21 cellular contexts compared by ENCODE assay signal in genomic region chr7:80922254-80923049, GRCh38. TPM values are rescaled to one million over a fixed set of nuclear protein-coding genes. Genes with fewer than 3 reads are reported as not detected.
A peak's percentile ranks its signal among the peaks of the same experiment; 100 is the strongest.
DNase-seq lines count a peak whose midpoint lies in the region; ATAC-seq and TF ChIP-seq lines count a peak whose summit lies in the region.
"Had no signal": no experiment of that assay in that cellular context is flagged by ENCODE, and none has a peak within 500 bp of the region (broad histone marks: within the 10 kb centered on the region; RNA-seq: fewer than 3 reads in every experiment).

No MANE protein-coding gene starts in this region.

- no peaks in the 10 kb centered on the region for H3K36me3 ChIP-seq in SK-N-SH (replicated peaks in 1 of 2; ENCODE audit: control insufficient read depth in 1 of 2, insufficient read depth in 2 of 2, low read length in 1 of 2)
- H3K36me3 ChIP-seq in RWPE2 (ENCODE audit: low read depth), result no peaks in the 10 kb centered on the region
- H3K36me3 ChIP-seq: heart right ventricle, WERI-Rb-1 had no signal

- H3K9me3 ChIP-seq in SK-N-SH (no peaks in the 10 kb centered on the region), RWPE2 (ENCODE audit: severe bottlenecking) (no peaks in the 10 kb centered on the region)

- H3K27me3 ChIP-seq in SK-N-SH (ENCODE audit: insufficient read depth) (no peaks in the 10 kb centered on the region), RWPE2 (ENCODE audit: insufficient read depth, poor library complexity, severe bottlenecking) (no peaks in the 10 kb centered on the region)

- no peak for TF ChIP-seq EP300 in SK-N-SH (IDR thresholded peaks at IDR 0.05; ENCODE audit: borderline replicate concordance in 1 of 2, low read depth in 1 of 2, low read length in 1 of 2)

- H4K20me1 ChIP-seq in SK-N-SH (ENCODE audit: insufficient read depth), result no peaks in the 10 kb centered on the region

- no peak for TF ChIP-seq RAD21 in SK-N-SH (IDR thresholded peaks at IDR 0.05; ENCODE audit: low read length)

- ATAC-seq in SK-N-SH treated with all-trans-retinoic acid at 6 μM for 48 hours (no peak), RWPE2 (ENCODE audit: low read depth) (no peak), GM19452 (IDR thresholded peaks at IDR 0.05; ENCODE audit: unreplicated experiment) (no peak), HG02981 (IDR thresholded peaks at IDR 0.05; ENCODE audit: unreplicated experiment) (no peak)
- ATAC-seq: effector memory CD8-positive, alpha-beta T cell; heart right ventricle; natural killer cell had no signal

- 88% methylated on average over 5 of the region's 5 CpGs for WGBS in SK-N-SH (ENCODE audit: low lambda C conversion rate)

- TF ChIP-seq CTCF in SK-N-SH (IDR thresholded peaks at IDR 0.05) (no peak), RWPE2 (IDR thresholded peaks at IDR 0.05; ENCODE audit: poor library complexity, severe bottlenecking) (no peak)

- H3F3A ChIP-seq in SK-N-SH (replicated peaks; ENCODE audit: insufficient read depth), result peaks cover 10% of the 10 kb centered on the region

- CTCF ChIA-PET in SK-N-SH (lab: Yijun Ruan, JAX), result interaction anchor here (1.0 to 4.2 kb wide), 7 partner anchors 12 to 547 kb away, joined by 3 to 32 read pairs (median 8); no protein-coding TSS in a partner anchor

- no peaks in the 10 kb centered on the region for H3K9me2 ChIP-seq in SK-N-SH

- H3K9ac ChIP-seq in SK-N-SH, result no peak overlapping the region

- no peak for DNase-seq in SK-N-SH
- no peak for DNase-seq in RWPE2 (ENCODE audit: low spot score)
- DNase-seq in mucosa of gallbladder (ENCODE audit: low spot score), result peak; percentile 25
- DNase-seq in NCI-H748 treated with DMSO at 0.1 percent for 48 hours (lab: John Stamatoyannopoulos, UW), result no peak
- DNase-seq in NCI-H2107 treated with DMSO at 0.1 percent for 48 hours (lab: John Stamatoyannopoulos, UW; ENCODE audit: unreplicated experiment), result no peak
- DNase-seq: activated CD4-positive, alpha-beta T cell treated with anti-CD3 and anti-CD28 coated beads, Interleukin-2, amount 50 U/mL, for 48 hours; activated T-cell treated with anti-CD3 and anti-CD28 coated beads for 4 hours; amniotic stem cell; CD4-positive, CD25-positive, alpha-beta regulatory T cell; effector memory CD8-positive, alpha-beta T cell; EL; heart right ventricle; natural killer cell; NCI-H1048; NK-92 treated with Interleukin-12 subunit alpha and Interleukin-12 subunit beta, amount 100 ng/mL, for 24 hours; stimulated activated CD8-positive, alpha-beta memory T cell treated with anti-CD3 and anti-CD28 coated beads, Interleukin-4, amount 100 ng/mL, for 48 hours; WERI-Rb-1 had no signal

- no peak overlapping the region for H3K27ac ChIP-seq in SK-N-SH (ENCODE audit: low read depth in 2 of 2, low read length in 1 of 2)
- H3K27ac ChIP-seq in RWPE2 (ENCODE audit: poor library complexity, severe bottlenecking), result peak overlapping the region; percentile 94
- H3K27ac ChIP-seq: heart right ventricle, WERI-Rb-1 had no signal

- POLR2A ChIA-PET in SK-N-SH (lab: Yijun Ruan, JAX), result no interaction called here

- H3K4me2 ChIP-seq in SK-N-SH, result no peak overlapping the region

- H2AFZ ChIP-seq in SK-N-SH (ENCODE audit: low read depth), result 0 out of 2 replicates have a peak overlapping the region, but pooled peaks have one; percentile 2

- H3K4me1 ChIP-seq in SK-N-SH (ENCODE audit: control insufficient read depth in 1 of 2, insufficient read depth in 2 of 2, low read depth in 1 of 2, low read length in 1 of 2) (peaks cover 5% of the 10 kb centered on the region in 2 experiments; a peak in 2 of 4 replicates), RWPE2 (ENCODE audit: insufficient read depth, poor library complexity, severe bottlenecking) (peaks cover 43% of the 10 kb centered on the region)

- H3K4me3 ChIP-seq in SK-N-SH (ENCODE audit: low read depth in 2 of 2, low read length in 1 of 2), result no peak overlapping the region
- H3K4me3 ChIP-seq in RWPE2 (ENCODE audit: severe bottlenecking), result peak overlapping the region; percentile 1
- H3K4me3 ChIP-seq: heart right ventricle had no signal

- H3K79me2 ChIP-seq in SK-N-SH (ENCODE audit: insufficient read depth), result peaks cover 13% of the 10 kb centered on the region; the same call in 1 of the 2 replicates

TF ChIP-seq in SK-N-SH, 30 proteins besides CTCF, POLR2A, EP300 and RAD21 (continues in another document):
- TF ChIP-seq MXI1 (IDR thresholded peaks at IDR 0.05; ENCODE audit: low read depth, low read length), result no peak
- no peak for TF ChIP-seq RFX5 (IDR thresholded peaks at IDR 0.05; ENCODE audit: low read length)
- TF ChIP-seq NFIC (IDR thresholded peaks at IDR 0.05; ENCODE audit: borderline replicate concordance), result no peak
- no peak for TF ChIP-seq RCOR1 (IDR thresholded peaks at IDR 0.05; ENCODE audit: low read length)
- no peak for TF ChIP-seq TAF1 (IDR thresholded peaks at IDR 0.05; ENCODE audit: borderline replicate concordance, low read depth, low read length)
- TF ChIP-seq YY1 (IDR thresholded peaks at IDR 0.05; ENCODE audit: low read depth), result no peak
- no peak for TF ChIP-seq USF1 (IDR thresholded peaks at IDR 0.05; ENCODE audit: borderline replicate concordance, low read depth)
- TF ChIP-seq JUND (IDR thresholded peaks at IDR 0.05), result no peak
- TF ChIP-seq FOSL2 (IDR thresholded peaks at IDR 0.05; ENCODE audit: borderline replicate concordance, low read depth), result no peak
- no peak for TF ChIP-seq ZBTB33 (IDR thresholded peaks at IDR 0.05; ENCODE audit: borderline replicate concordance, low read depth)
- TF ChIP-seq TCF12 (IDR thresholded peaks at IDR 0.05), result no peak

TF ChIP-seq in SK-N-SH treated with all-trans-retinoic acid at 6 μM for 48 hours, 23 proteins besides CTCF, POLR2A, EP300 and RAD21:
- TF ChIP-seq ARNTL (CRISPR knock-in tag; IDR thresholded peaks at IDR 0.05; ENCODE audit: borderline replicate concordance, low read depth), result no peak
- TF ChIP-seq ZFP30 (CRISPR knock-in tag; IDR thresholded peaks at IDR 0.05), result no peak
- no peak for TF ChIP-seq TOX (CRISPR knock-in tag; IDR thresholded peaks at IDR 0.05; ENCODE audit: borderline replicate concordance)
- no peak for TF ChIP-seq ISL1 (CRISPR knock-in tag; IDR thresholded peaks at IDR 0.05)
- TF ChIP-seq RARB (CRISPR knock-in tag; IDR thresholded peaks at IDR 0.05), result no peak
- no peak for TF ChIP-seq ESRRG (CRISPR knock-in tag; IDR thresholded peaks at IDR 0.05)
- no peak for TF ChIP-seq CSRNP3 (CRISPR knock-in tag; IDR thresholded peaks at IDR 0.05)
- no peak for TF ChIP-seq SNAI2 (CRISPR knock-in tag; IDR thresholded peaks at IDR 0.05)
- TF ChIP-seq ZC3H10 (CRISPR knock-in tag; IDR thresholded peaks at IDR 0.05), result no peak

RNA-seq across cellular contexts. Expression of gene SEMA3C, which starts 3.6 kb away (rescaled TPM):
- polyA plus RNA-seq in SK-N-SH (2012; rRNA removed), result 51.1 and 64.1 TPM in 2 replicates
- 61.6 and 67.3 TPM in 2 replicates for polyA plus RNA-seq in SK-N-SH (2012; cell fraction: cytosol; rRNA removed)
- polyA plus RNA-seq in SK-N-SH (2012; cell fraction: nucleus; rRNA removed), result 66.6 and 76.1 TPM in 2 replicates
- total RNA-seq in mucosa of gallbladder, result 44.1 TPM
- total RNA-seq: T-helper 1 cell treated with Interleukin-12 subunit alpha and Interleukin-12 subunit beta and Interleukin-4 antibody, amounts not matched to agents 30 ng/mL and 1 ng/mL, for 36 hours had no signal
- polyA plus RNA-seq: CD4-positive, CD25-positive, alpha-beta regulatory T cell had no signal
